ENCODE assay signal across 13 cellular contexts in genomic region chr9:98975838-98976237, GRCh38. TPM values are rescaled to one million over a fixed set of nuclear protein-coding genes. Genes with fewer than 3 reads are reported as not detected.
"Had no signal": no experiment of that assay in that cellular context is flagged by ENCODE, and none has a peak within 500 bp of the region (broad histone marks: within the 10 kb centered on the region; RNA-seq: fewer than 3 reads in every experiment).

No MANE protein-coding gene starts in this region.

- H3K27me3 ChIP-seq: ascending aorta, thyroid gland, vagina had no signal

- H3K27ac Mint-ChIP-seq: activated CD4-positive, alpha-beta memory T cell treated with anti-CD3 and anti-CD28 coated beads for 36 hours; activated CD4-positive, alpha-beta T cell treated with anti-CD3 and anti-CD28 coated beads for 36 hours; activated CD8-positive, alpha-beta memory T cell treated with anti-CD3 and anti-CD28 coated beads, Interleukin-2, amount 10 ng/mL, durations not matched to agents 7 days and 5 days; activated naive CD4-positive, alpha-beta T cell treated with anti-CD3 and anti-CD28 coated beads, Interleukin-2, amount 10 ng/mL, durations not matched to agents 7 days and 5 days; T-helper 17 cell had no signal

- H3K9me3 ChIP-seq: ascending aorta, neutrophil, prostate gland, thyroid gland, vagina had no signal

- H3K4me3 ChIP-seq: prostate gland, thyroid gland had no signal

- H3K4me1 ChIP-seq: prostate gland had no signal

- H3K4me3 Mint-ChIP-seq: activated CD4-positive, alpha-beta memory T cell treated with anti-CD3 and anti-CD28 coated beads for 36 hours; activated CD4-positive, alpha-beta T cell treated with anti-CD3 and anti-CD28 coated beads for 36 hours; activated naive CD4-positive, alpha-beta T cell treated with anti-CD3 and anti-CD28 coated beads, Interleukin-2, amount 10 ng/mL, durations not matched to agents 7 days and 5 days had no signal

- H3K27ac ChIP-seq: neutrophil, prostate gland had no signal

- H3K36me3 ChIP-seq: ascending aorta, neutrophil, prostate gland, thyroid gland, vagina had no signal

- H3K36me3 Mint-ChIP-seq: activated CD4-positive, alpha-beta memory T cell treated with anti-CD3 and anti-CD28 coated beads for 36 hours; activated CD8-positive, alpha-beta memory T cell treated with anti-CD3 and anti-CD28 coated beads, Interleukin-2, amount 10 ng/mL, durations not matched to agents 7 days and 5 days; activated naive CD4-positive, alpha-beta T cell treated with anti-CD3 and anti-CD28 coated beads, Interleukin-2, amount 10 ng/mL, durations not matched to agents 7 days and 5 days had no signal

- H3K9me3 Mint-ChIP-seq: activated CD4-positive, alpha-beta memory T cell treated with anti-CD3 and anti-CD28 coated beads for 36 hours; activated naive CD4-positive, alpha-beta T cell treated with anti-CD3 and anti-CD28 coated beads, Interleukin-2, amount 10 ng/mL, durations not matched to agents 7 days and 5 days had no signal

- DNase-seq: activated CD4-positive, alpha-beta memory T cell treated with anti-CD3 and anti-CD28 coated beads for 36 hours; activated CD4-positive, alpha-beta T cell treated with anti-CD3 and anti-CD28 coated beads for 36 hours; activated CD8-positive, alpha-beta memory T cell treated with anti-CD3 and anti-CD28 coated beads, Interleukin-2, amount 10 ng/mL, durations not matched to agents 7 days and 5 days; activated naive CD4-positive, alpha-beta T cell treated with anti-CD3 and anti-CD28 coated beads, Interleukin-2, amount 10 ng/mL, durations not matched to agents 7 days and 5 days; activated T-cell treated with anti-CD3 and anti-CD28 coated beads, Interleukin-2, amount 50 U/mL, for 1 hour; stimulated activated CD4-positive, alpha-beta T cell treated with anti-CD3 and anti-CD28 coated beads, Interleukin-12 subunit alpha, Interleukin-12 subunit beta, amount 100 ng/mL, for 4 hours; stimulated activated CD4-positive, alpha-beta T cell treated with anti-CD3 and anti-CD28 coated beads, Interleukin-2, amount 100 ng/mL, for 24 hours; T-helper 17 cell; thyroid gland had no signal

RNA-seq across cellular contexts. Expression of gene COL15A1, which starts 32.1 kb away (rescaled TPM):
- total RNA-seq: activated CD4-positive, alpha-beta T cell treated with anti-CD3 and anti-CD28 coated beads for 36 hours; T-helper 17 cell had no signal
